Comparison of ENCODE assay signal across 9 cellular contexts in genomic region chr17:51056813-51057510, GRCh38.
DNase-seq lines count a peak whose midpoint lies in the region; ATAC-seq, FAIRE-seq and TF ChIP-seq lines count a peak whose summit lies in the region.
"Had no signal": no experiment of that assay in that cellular context is flagged by ENCODE, and none has a peak within 500 bp of the region (broad histone marks: within the 10 kb centered on the region; RNA-seq: fewer than 3 reads in every experiment).

No MANE protein-coding gene starts in this region.

- H3K27ac ChIP-seq in left lung: peak overlapping the region in 1 of 2 donors; percentile 50
- H3K27ac ChIP-seq in tibial artery: peak overlapping the region; percentile 45 to 51

- TF ChIP-seq CTCF in left lung (IDR thresholded peaks at IDR 0.05) (peak; percentile 35 to 44), tibial artery (IDR thresholded peaks at IDR 0.05) (peak; percentile 37 to 45)

- H3K36me3 ChIP-seq in left lung: peaks cover 0 to 4% of the 10 kb centered on the region in 2 donors
- no peaks in the 10 kb centered on the region for H3K36me3 ChIP-seq in tibial artery
- H3K36me3 ChIP-seq: ovary had no signal

- DNase-seq in activated CD8-positive, alpha-beta memory T cell treated with anti-CD3 and anti-CD28 coated beads, Interleukin-2, amount 50 U/mL, for 1 hour (ENCODE audit: extremely low read depth): peak; percentile 3
- no peak for DNase-seq in activated CD8-positive, alpha-beta memory T cell treated with anti-CD3 and anti-CD28 coated beads, Interleukin-2, amount 50 U/mL, for 4 hours
- DNase-seq in HS-5 (ENCODE audit: low read depth): peak; percentile 68
- DNase-seq in RCC 7860 (ENCODE audit: low spot score): peak; percentile 70
- DNase-seq in dermis blood vessel endothelial cell: peak; percentile 81
- no peak for DNase-seq in left lung
- DNase-seq in tibial artery: no peak
- DNase-seq in occipital lobe (lab: John Stamatoyannopoulos, UW): no peak

- ATAC-seq in left lung: peak; percentile 84

- H3K4me3 ChIP-seq in left lung (no peak overlapping the region), tibial artery (no peak overlapping the region)
- H3K4me3 ChIP-seq: ovary had no signal

- no peaks in the 10 kb centered on the region for H3K9me3 ChIP-seq in left lung
- no peaks in the 10 kb centered on the region for H3K9me3 ChIP-seq in tibial artery
- H3K9me3 ChIP-seq: ovary had no signal

- peak; percentile 72 for FAIRE-seq in RCC 7860 (lab: Jason Lieb, UNC)

- no peaks in the 10 kb centered on the region for H3K27me3 ChIP-seq in left lung
- no peaks in the 10 kb centered on the region for H3K27me3 ChIP-seq in tibial artery
- H3K27me3 ChIP-seq: ovary had no signal

- intact Hi-C loops in left lung (cut with DNase I): no loop called here
- intact Hi-C loops in tibial artery (cut with DNase I; ENCODE audit: low total_unique reads): loop anchor here (10.0 kb wide), 1 partner anchor 212 kb away; no protein-coding TSS in a partner anchor

- H3K4me1 ChIP-seq in left lung (peaks cover 0 to 19% of the 10 kb centered on the region in 2 donors), tibial artery (peaks cover 0 to 31% (median 18%) of the 10 kb centered on the region in 4 donors)

Comparison
In these comparisons a context has a peak if more than half of its experiments do, and no peak if none do; other contexts are left out.
1. DNase-seq: peak in activated CD8-positive, alpha-beta memory T cell treated with anti-CD3 and anti-CD28 coated beads, Interleukin-2, amount 50 U/mL, for 1 hour (single experiment), HS-5 (single experiment), RCC 7860 (single experiment) and dermis blood vessel endothelial cell (single experiment); none in activated CD8-positive, alpha-beta memory T cell treated with anti-CD3 and anti-CD28 coated beads, Interleukin-2, amount 50 U/mL, for 4 hours (single experiment), left lung (0 of 2), tibial artery (0 of 2) and occipital lobe (single experiment).